1 cellular context compared by ENCODE assay signal in genomic region chr6:126076992-126077664, GRCh38.
TF ChIP-seq lines count a peak whose summit lies in the region.

No MANE protein-coding gene starts in this region.

TF ChIP-seq in HepG2, 621 proteins besides CTCF, POLR2A, EP300 and RAD21 (continued from another document and continues in another):
- TF ChIP-seq SALL1 (CRISPR knock-in tag; IDR thresholded peaks at IDR 0.05) (peak; percentile 35; the same call in 1 of the 2 replicates), GABPA (IDR thresholded peaks at IDR 0.05; ENCODE audit: low read depth, low read length) (no peak), GABPA (CRISPR knock-in tag; IDR thresholded peaks at IDR 0.05; ENCODE audit: low read depth) (no peak), ZNF34 (CRISPR knock-in tag; IDR thresholded peaks at IDR 0.05; ENCODE audit: borderline replicate concordance) (no peak), ZFP37 (CRISPR knock-in tag; IDR thresholded peaks at IDR 0.05; ENCODE audit: borderline replicate concordance) (no peak), ZNF674 (CRISPR knock-in tag; IDR thresholded peaks at IDR 0.05; ENCODE audit: low read depth) (0 out of 2 replicates have a peak, but pooled peaks have one; percentile 40), MLXIP (CRISPR knock-in tag; IDR thresholded peaks at IDR 0.05; ENCODE audit: borderline replicate concordance) (peak; percentile 82; the same call in 1 of the 2 replicates), ZNF296 (CRISPR knock-in tag; conservative IDR thresholded peaks at IDR 0.05) (no peak), TRIM22 (IDR thresholded peaks at IDR 0.05) (no peak), SMAD9 (CRISPR knock-in tag; IDR thresholded peaks at IDR 0.05) (no peak), RXRB (CRISPR knock-in tag; IDR thresholded peaks at IDR 0.05; ENCODE audit: borderline replicate concordance) (0 out of 2 replicates have a peak, but pooled peaks have one; percentile 21), CEBPB (IDR thresholded peaks at IDR 0.05; ENCODE audit: borderline replicate concordance, low read depth, low read length) (peak; percentile 61; the same call in 1 of the 2 replicates), ZBTB26 (CRISPR knock-in tag; IDR thresholded peaks at IDR 0.05; ENCODE audit: borderline replicate concordance) (no peak), SIX1 (CRISPR knock-in tag; IDR thresholded peaks at IDR 0.05; ENCODE audit: borderline replicate concordance) (peak; percentile 63; the same call in 1 of the 2 replicates), ZNF747 (CRISPR knock-in tag; IDR thresholded peaks at IDR 0.05; ENCODE audit: borderline replicate concordance) (no peak), SOX6 (IDR thresholded peaks at IDR 0.05) (no peak), SOX6 (CRISPR knock-in tag; IDR thresholded peaks at IDR 0.05) (peak; percentile 96), NBN (conservative IDR thresholded peaks at IDR 0.05) (no peak), ZNF598 (CRISPR knock-in tag; IDR thresholded peaks at IDR 0.05; ENCODE audit: borderline replicate concordance) (no peak), ZNF496 (CRISPR knock-in tag; IDR thresholded peaks at IDR 0.05; ENCODE audit: insufficient replicate concordance) (no peak), PBX2 (CRISPR knock-in tag; IDR thresholded peaks at IDR 0.05) (no peak), PCBP1 (IDR thresholded peaks at IDR 0.05; ENCODE audit: borderline replicate concordance, low read depth, low read length) (no peak), SRY (CRISPR knock-in tag; IDR thresholded peaks at IDR 0.05) (no peak), ZNF589 (CRISPR knock-in tag; conservative IDR thresholded peaks at IDR 0.05) (no peak), ETS1 (CRISPR knock-in tag; IDR thresholded peaks at IDR 0.05) (no peak), TOPORS (CRISPR knock-in tag; IDR thresholded peaks at IDR 0.05) (0 out of 2 replicates have a peak, but pooled peaks have one; percentile 27), SIN3A (IDR thresholded peaks at IDR 0.05; ENCODE audit: borderline replicate concordance, low read depth, low read length) (no peak), BATF2 (CRISPR knock-in tag; IDR thresholded peaks at IDR 0.05) (no peak), ZNF678 (CRISPR knock-in tag; IDR thresholded peaks at IDR 0.05) (no peak), CBX1 (IDR thresholded peaks at IDR 0.05; ENCODE audit: low read depth) (no peak), ZNF749 (CRISPR knock-in tag; IDR thresholded peaks at IDR 0.05; ENCODE audit: borderline replicate concordance) (no peak), ZNF746 (CRISPR knock-in tag; IDR thresholded peaks at IDR 0.05) (no peak), ELK4 (CRISPR knock-in tag; IDR thresholded peaks at IDR 0.05; ENCODE audit: borderline replicate concordance) (no peak), HOXD1 (CRISPR knock-in tag; IDR thresholded peaks at IDR 0.05) (no peak), ZFAT (CRISPR knock-in tag; conservative IDR thresholded peaks at IDR 0.05) (no peak), ZNF776 (CRISPR knock-in tag; IDR thresholded peaks at IDR 0.05) (no peak), PAF1 (CRISPR knock-in tag; IDR thresholded peaks at IDR 0.05) (no peak), TAF15 (IDR thresholded peaks at IDR 0.05; ENCODE audit: low read depth, low read length, poor library complexity, severe bottlenecking) (no peak), HDAC6 (IDR thresholded peaks at IDR 0.05; ENCODE audit: low read depth, low read length) (no peak), ZNF781 (CRISPR knock-in tag; IDR thresholded peaks at IDR 0.05; ENCODE audit: borderline replicate concordance, not compliant biosample characterization) (no peak), ZFP36L1 (CRISPR knock-in tag; IDR thresholded peaks at IDR 0.05) (no peak), ZNF558 (CRISPR knock-in tag; IDR thresholded peaks at IDR 0.05; ENCODE audit: borderline replicate concordance) (no peak), SMARCE1 (IDR thresholded peaks at IDR 0.05; ENCODE audit: borderline replicate concordance) (no peak), PATZ1 (CRISPR knock-in tag; IDR thresholded peaks at IDR 0.05) (0 out of 2 replicates have a peak, but pooled peaks have one; percentile 23), ZNF672 (CRISPR knock-in tag; IDR thresholded peaks at IDR 0.05) (no peak), MTA1 (CRISPR knock-in tag; IDR thresholded peaks at IDR 0.05; ENCODE audit: borderline replicate concordance) (no peak), TBP (CRISPR knock-in tag; IDR thresholded peaks at IDR 0.05) (no peak), TARDBP (CRISPR knock-in tag; IDR thresholded peaks at IDR 0.05) (peak; percentile 64), CCDC6 (CRISPR knock-in tag; IDR thresholded peaks at IDR 0.05) (no peak), AHDC1 (CRISPR knock-in tag; IDR thresholded peaks at IDR 0.05; ENCODE audit: borderline replicate concordance) (0 out of 2 replicates have a peak, but pooled peaks have one; percentile 20), ZNF549 (CRISPR knock-in tag; IDR thresholded peaks at IDR 0.05) (no peak), ONECUT2 (CRISPR knock-in tag; IDR thresholded peaks at IDR 0.05) (no peak), RBAK (CRISPR knock-in tag; IDR thresholded peaks at IDR 0.05) (no peak), NFYC (CRISPR knock-in tag; IDR thresholded peaks at IDR 0.05) (no peak), CENPX (CRISPR knock-in tag; IDR thresholded peaks at IDR 0.05) (no peak), ZNF841 (CRISPR knock-in tag; IDR thresholded peaks at IDR 0.05; ENCODE audit: borderline replicate concordance) (no peak)
